Comparison of ENCODE assay signal across 1 cellular context in the genomic region with DNA sequence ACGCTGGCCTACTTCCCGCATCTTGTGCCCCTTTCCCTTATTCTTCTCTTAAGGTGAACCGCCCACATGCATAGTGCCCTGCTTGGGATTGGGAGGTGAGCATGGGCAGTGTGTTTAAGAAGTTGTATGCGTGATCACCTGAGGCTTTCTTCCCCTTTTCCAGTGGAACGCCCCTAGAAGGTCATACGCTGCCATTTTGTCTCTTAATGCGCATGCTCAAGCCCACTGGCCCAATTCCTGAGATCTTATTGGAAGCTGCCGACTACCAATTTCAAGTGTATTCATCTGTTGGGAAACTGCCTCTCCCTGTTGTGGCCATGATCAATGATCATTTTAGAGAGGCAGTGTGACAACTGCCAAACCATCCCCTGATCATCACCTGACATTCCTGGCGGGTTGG.
A peak's percentile ranks its signal among the peaks of the same experiment; 100 is the strongest.
TF ChIP-seq lines count a peak whose summit lies in the region.

No MANE protein-coding gene starts in this region.

TF ChIP-seq in K562, 482 proteins besides CTCF, POLR2A, EP300 and RAD21:
- no peak for TF ChIP-seq ZBTB17 (CRISPR knock-in tag; IDR thresholded peaks at IDR 0.05)
- TF ChIP-seq TEAD4 (IDR thresholded peaks at IDR 0.05; ENCODE audit: low read length) = no peak
- TF ChIP-seq TEAD4 (CRISPR knock-in tag; IDR thresholded peaks at IDR 0.05; ENCODE audit: borderline replicate concordance) = no peak
- TF ChIP-seq YY1 (IDR thresholded peaks at IDR 0.05; ENCODE audit: borderline replicate concordance in 1 of 3, control insufficient read depth in 1 of 3, extremely low read depth in 1 of 3, insufficient read depth in 3 of 3, insufficient read length in 1 of 3, insufficient replicate concordance in 2 of 3, low read depth in 1 of 3, low read length in 2 of 3) = peak in 1 of 3 experiments; percentile 26
- TF ChIP-seq ESRRA (IDR thresholded peaks at IDR 0.05; ENCODE audit: borderline replicate concordance, low read depth) = peak; percentile 39; the same call in 1 of the 2 replicates
- TF ChIP-seq, protein P1, sequence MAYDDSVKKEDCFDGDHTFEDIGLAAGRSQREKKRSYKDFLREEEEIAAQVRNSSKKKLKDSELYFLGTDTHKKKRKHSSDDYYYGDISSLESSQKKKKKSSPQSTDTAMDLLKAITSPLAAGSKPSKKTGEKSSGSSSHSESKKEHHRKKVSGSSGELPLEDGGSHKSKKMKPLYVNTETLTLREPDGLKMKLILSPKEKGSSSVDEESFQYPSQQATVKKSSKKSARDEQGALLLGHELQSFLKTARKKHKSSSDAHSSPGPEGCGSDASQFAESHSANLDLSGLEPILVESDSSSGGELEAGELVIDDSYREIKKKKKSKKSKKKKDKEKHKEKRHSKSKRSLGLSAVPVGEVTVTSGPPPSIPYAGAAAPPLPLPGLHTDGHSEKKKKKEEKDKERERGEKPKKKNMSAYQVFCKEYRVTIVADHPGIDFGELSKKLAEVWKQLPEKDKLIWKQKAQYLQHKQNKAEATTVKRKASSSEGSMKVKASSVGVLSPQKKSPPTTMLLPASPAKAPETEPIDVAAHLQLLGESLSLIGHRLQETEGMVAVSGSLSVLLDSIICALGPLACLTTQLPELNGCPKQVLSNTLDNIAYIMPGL (CRISPR knock-in tag; IDR thresholded peaks at IDR 0.05) = no peak
- TF ChIP-seq YBX1 (IDR thresholded peaks at IDR 0.05) = no peak
- TF ChIP-seq, protein P2, sequence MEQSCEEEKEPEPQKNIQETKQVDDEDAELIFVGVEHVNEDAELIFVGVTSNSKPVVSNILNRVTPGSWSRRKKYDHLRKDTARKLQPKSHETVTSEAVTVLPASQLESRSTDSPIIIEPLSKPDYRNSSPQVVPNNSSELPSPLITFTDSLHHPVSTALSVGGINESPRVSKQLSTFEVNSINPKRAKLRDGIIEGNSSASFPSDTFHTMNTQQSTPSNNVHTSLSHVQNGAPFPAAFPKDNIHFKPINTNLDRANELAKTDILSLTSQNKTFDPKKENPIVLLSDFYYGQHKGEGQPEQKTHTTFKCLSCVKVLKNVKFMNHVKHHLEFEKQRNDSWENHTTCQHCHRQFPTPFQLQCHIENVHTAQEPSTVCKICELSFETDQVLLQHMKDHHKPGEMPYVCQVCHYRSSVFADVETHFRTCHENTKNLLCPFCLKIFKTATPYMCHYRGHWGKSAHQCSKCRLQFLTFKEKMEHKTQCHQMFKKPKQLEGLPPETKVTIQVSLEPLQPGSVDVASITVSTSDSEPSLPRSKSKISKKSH (CRISPR knock-in tag; IDR thresholded peaks at IDR 0.05) = no peak
- peak; percentile 85 to 88 for TF ChIP-seq NRF1 (conservative IDR thresholded peaks at IDR 0.05 in 1 of 2, IDR thresholded peaks at IDR 0.05 in 1 of 2)
